In the genomic region with DNA sequence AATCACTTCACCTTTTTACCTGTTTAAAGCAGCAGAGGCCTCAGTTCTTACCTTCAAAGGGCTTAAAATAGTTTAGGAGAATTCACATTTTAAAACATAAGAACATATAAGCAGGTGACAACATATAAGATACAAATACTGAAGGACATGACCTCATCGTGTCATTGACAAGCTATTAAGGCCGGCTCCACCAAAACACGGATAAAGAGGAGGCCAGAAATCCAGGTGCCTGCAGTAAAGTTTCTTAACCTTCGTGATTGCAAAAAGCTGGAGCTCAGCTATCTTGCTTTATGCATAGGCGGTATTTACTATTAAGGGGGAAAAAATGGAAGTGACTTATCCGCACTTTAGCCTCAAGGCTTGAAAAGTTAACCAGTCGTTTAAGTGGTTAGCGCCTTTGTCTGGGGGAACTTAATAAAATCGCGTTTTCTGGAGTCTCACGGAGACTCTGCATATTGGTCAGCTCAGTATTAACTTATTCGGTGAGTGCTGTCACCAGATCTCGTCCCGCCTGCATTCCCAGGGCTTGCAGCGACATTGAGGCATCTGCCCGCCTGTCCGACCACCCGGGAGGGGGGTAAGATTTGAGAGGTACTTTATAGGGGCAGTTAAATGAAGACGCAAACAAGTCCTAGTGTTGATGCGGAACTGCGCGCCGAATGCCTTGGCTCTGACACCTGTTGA, we compare ENCODE assay signal across 9 cellular contexts. TPM values are rescaled to one million over a fixed set of nuclear protein-coding genes. Genes with fewer than 3 reads are reported as not detected.
DNase-seq lines count a peak whose midpoint lies in the region; ATAC-seq and TF ChIP-seq lines count a peak whose summit lies in the region.
"Had no signal": no experiment of that assay in that cellular context is flagged by ENCODE, and none has a peak within 500 bp of the region (broad histone marks: within the 10 kb centered on the region; RNA-seq: fewer than 3 reads in every experiment).

No MANE protein-coding gene starts in this region.

- no peak overlapping the region for H3K27ac Mint-ChIP-seq in activated naive CD4-positive, alpha-beta T cell treated with anti-CD3 and anti-CD28 coated beads, Interleukin-2, amount 10 ng/mL, durations not matched to agents 7 days and 5 days
- no peak overlapping the region for H3K27ac Mint-ChIP-seq in immature natural killer cell
- H3K27ac Mint-ChIP-seq: dendritic cell treated with granulocyte-macrophage colony-stimulating factor and Interleukin-4, amounts not matched to agents 40 ng/mL and 50 ng/mL, for 4 days had no signal

- H3K9me3 ChIP-seq in gastrocnemius medialis = no peaks in the 10 kb centered on the region

- H3K27me3 Mint-ChIP-seq in activated naive CD4-positive, alpha-beta T cell treated with anti-CD3 and anti-CD28 coated beads, Interleukin-2, amount 10 ng/mL, durations not matched to agents 7 days and 5 days = no peaks in the 10 kb centered on the region
- H3K27me3 Mint-ChIP-seq in immature natural killer cell (ENCODE audit: low read depth in 3 of 3) = peaks cover 0 to 5% (median 2%) of the 10 kb centered on the region in 3 donors
- H3K27me3 Mint-ChIP-seq: dendritic cell treated with granulocyte-macrophage colony-stimulating factor and Interleukin-4, amounts not matched to agents 40 ng/mL and 50 ng/mL, for 4 days had no signal

- H3K36me3 Mint-ChIP-seq in activated naive CD4-positive, alpha-beta T cell treated with anti-CD3 and anti-CD28 coated beads, Interleukin-2, amount 10 ng/mL, durations not matched to agents 7 days and 5 days = peaks cover 30% of the 10 kb centered on the region
- H3K36me3 Mint-ChIP-seq in immature natural killer cell = peaks cover 6 to 10% (median 9%) of the 10 kb centered on the region in 3 donors

- H3K4me3 Mint-ChIP-seq in activated naive CD4-positive, alpha-beta T cell treated with anti-CD3 and anti-CD28 coated beads, Interleukin-2, amount 10 ng/mL, durations not matched to agents 7 days and 5 days = no peak overlapping the region
- H3K4me3 Mint-ChIP-seq in immature natural killer cell = no peak overlapping the region
- H3K4me3 Mint-ChIP-seq: dendritic cell treated with granulocyte-macrophage colony-stimulating factor and Interleukin-4, amounts not matched to agents 40 ng/mL and 50 ng/mL, for 4 days had no signal

- H3K36me3 ChIP-seq in gastrocnemius medialis = peaks cover 0 to 24% of the 10 kb centered on the region in 2 donors

- H3K27ac ChIP-seq in gastrocnemius medialis = peak overlapping the region; percentile 92 to 97 (median 96)

- H3K4me1 ChIP-seq in gastrocnemius medialis = peaks cover 36 to 39% of the 10 kb centered on the region in 2 donors

- TF ChIP-seq POLR2A in GM18505 (IDR thresholded peaks at IDR 0.05; ENCODE audit: borderline replicate concordance, extremely low read depth, insufficient read depth, insufficient read length) (no peak), gastrocnemius medialis (IDR thresholded peaks at IDR 0.05) (no peak)

- ATAC-seq in GM18505 (IDR thresholded peaks at IDR 0.05; ENCODE audit: unreplicated experiment) (peak; percentile 0), gastrocnemius medialis (no peak), GM19351 (IDR thresholded peaks at IDR 0.05; ENCODE audit: unreplicated experiment) (no peak)

- intact Hi-C loops in gastrocnemius medialis (cut with DNase I; ENCODE audit: low total_unique reads) = loop anchor here (1.0 to 2.0 kb wide), 3 partner anchors 58 to 74 kb away; a partner anchor contains a TSS

- H3K4me1 Mint-ChIP-seq in activated naive CD4-positive, alpha-beta T cell treated with anti-CD3 and anti-CD28 coated beads, Interleukin-2, amount 10 ng/mL, durations not matched to agents 7 days and 5 days = peaks cover 38% of the 10 kb centered on the region
- H3K4me1 Mint-ChIP-seq in immature natural killer cell = peaks cover 31 to 32% of the 10 kb centered on the region in 2 donors

- peak; percentile 65 for DNase-seq in NCI-H510A treated with DMSO at 0.1 percent for 48 hours (lab: John Stamatoyannopoulos, UW)
- no peak for DNase-seq in epithelial cell of esophagus (ENCODE audit: low read depth)
- DNase-seq in gastrocnemius medialis = no peak
- DNase-seq in activated naive CD4-positive, alpha-beta T cell treated with anti-CD3 and anti-CD28 coated beads, Interleukin-2, amount 10 ng/mL, durations not matched to agents 7 days and 5 days = no peak
- DNase-seq in activated CD4-positive, alpha-beta T cell treated with anti-CD3 and anti-CD28 coated beads for 48 hours = no peak
- no peak for DNase-seq in immature natural killer cell

- TF ChIP-seq CTCF in epithelial cell of esophagus (IDR thresholded peaks at IDR 0.05; ENCODE audit: insufficient read depth, low read depth, low read length, missing control alignments) (no peak), gastrocnemius medialis (IDR thresholded peaks at IDR 0.05 in 4 of 5, conservative IDR thresholded peaks at IDR 0.05 in 1 of 5) (no peak)

- H3K4me3 ChIP-seq in epithelial cell of esophagus (ENCODE audit: low read length) (peak overlapping the region; percentile 50), gastrocnemius medialis (peak overlapping the region; percentile 57 to 78 (median 66))

- in situ Hi-C loops in gastrocnemius medialis (cut with MboI; ENCODE audit: low sequenced_read_pairs in 4 of 4) = no loop called here

- CTCF ChIA-PET in activated naive CD4-positive, alpha-beta T cell treated with anti-CD3 and anti-CD28 coated beads, Interleukin-2, amount 10 ng/mL, durations not matched to agents 7 days and 5 days (lab: Charles Lee) = interaction anchor here (1.8 to 2.1 kb wide), 2 partner anchors 27 to 42 kb away, joined by 8 to 17 read pairs; no protein-coding TSS in a partner anchor

- H3K27me3 ChIP-seq in gastrocnemius medialis = no peaks in the 10 kb centered on the region

- H3K9me3 Mint-ChIP-seq in activated naive CD4-positive, alpha-beta T cell treated with anti-CD3 and anti-CD28 coated beads, Interleukin-2, amount 10 ng/mL, durations not matched to agents 7 days and 5 days = no peaks in the 10 kb centered on the region
- no peaks in the 10 kb centered on the region for H3K9me3 Mint-ChIP-seq in immature natural killer cell
- H3K9me3 Mint-ChIP-seq: dendritic cell treated with granulocyte-macrophage colony-stimulating factor and Interleukin-4, amounts not matched to agents 40 ng/mL and 50 ng/mL, for 4 days had no signal

RNA-seq across cellular contexts. Expression of a gene that starts 1.1 kb away (rescaled TPM):
- total RNA-seq in gastrocnemius medialis = 10 to 100 TPM; 44.9 to 61.9 (median 48.0) TPM
- polyA plus RNA-seq in immature natural killer cell = 10 to 100 TPM in 1 of 3 donors, 1 to 10 TPM in 2; 3.4 to 12.2 (median 4.8) TPM

RNA-seq across cellular contexts. Expression of a gene that starts 42.7 kb away (rescaled TPM):
- not detected for total RNA-seq in gastrocnemius medialis
- polyA plus RNA-seq in immature natural killer cell = not detected

RNA-seq across cellular contexts. Expression of a gene that starts 44.8 kb away (rescaled TPM):
- total RNA-seq in gastrocnemius medialis = 1 to 10 TPM in 2 of 4 donors, not detected in 2; 1.0 to 1.4 TPM
- polyA plus RNA-seq in immature natural killer cell = under 1 TPM in 1 of 3 donors, not detected in 2; 0.19 TPM

RNA-seq across cellular contexts. Expression of a gene that starts 57.4 kb away (rescaled TPM):
- 10 to 100 TPM; 30.5 to 47.9 (median 38.5) TPM for total RNA-seq in gastrocnemius medialis
- polyA plus RNA-seq in immature natural killer cell = 10 to 100 TPM; 27.5 to 46.8 (median 46.0) TPM
